Comparison of ENCODE assay signal across 6 cellular contexts in genomic region chr6:31794294-31794865, GRCh38. TPM values are rescaled to one million over a fixed set of nuclear protein-coding genes. Genes with fewer than 3 reads are reported as not detected.
DNase-seq lines count a peak whose midpoint lies in the region; ATAC-seq and TF ChIP-seq lines count a peak whose summit lies in the region.

No MANE protein-coding gene starts in this region.

- POLR2A ChIA-PET in GM10248 (lab: Yijun Ruan, JAX), result interaction anchor here (0.9 to 1.4 kb wide), 2 partner anchors 12 to 33 kb away, joined by 3 to 4 read pairs; partner anchors contain the start of genes HSPA1B and LSM2

- intact Hi-C loops in right cardiac atrium (cut with DNase I), result loop anchor here in 1 of 4 donors (5.0 kb wide), 1 partner anchor 52 kb away; the partner anchor contains the start of gene MSH5

- H3K27me3 ChIP-seq in SJCRH30 (no peaks in the 10 kb centered on the region), right cardiac atrium (ENCODE audit: control insufficient read depth, insufficient read depth) (no peaks in the 10 kb centered on the region), upper lobe of left lung (no peaks in the 10 kb centered on the region)

- no peak for TF ChIP-seq EP300 in upper lobe of left lung (IDR thresholded peaks at IDR 0.05)

- peak overlapping the region; percentile 88 for H3K4me3 ChIP-seq in SJCRH30
- H3K4me3 ChIP-seq in right cardiac atrium (ENCODE audit: low read length), result peak overlapping the region; percentile 69
- H3K4me3 ChIP-seq in upper lobe of left lung, result peak overlapping the region in 3 of 4 donors; percentile 62 to 100 (median 97)

- H3K9me3 ChIP-seq in SJCRH30 (replicated peaks) (no peaks in the 10 kb centered on the region), right cardiac atrium (ENCODE audit: control insufficient read depth, low read length) (no peaks in the 10 kb centered on the region), upper lobe of left lung (no peaks in the 10 kb centered on the region)

- WGBS in right cardiac atrium, result 18% methylated on average over 7 of the region's 7 CpGs
- 26 to 34% methylated on average over 7 of the region's 7 CpGs for WGBS in upper lobe of left lung, 2 donors

- no peak for TF ChIP-seq POLR2A in upper lobe of left lung (IDR thresholded peaks at IDR 0.05)

- peak; percentile 27 for DNase-seq in GM10248 (ENCODE audit: extremely low spot score)
- DNase-seq in SJCRH30, result no peak
- DNase-seq in right cardiac atrium, result no peak
- no peak for DNase-seq in upper lobe of left lung

- H3K36me3 ChIP-seq in SJCRH30 (peaks cover 30% of the 10 kb centered on the region), upper lobe of left lung (peaks cover 0 to 30% (median 11%) of the 10 kb centered on the region in 4 donors)

- peak overlapping the region; percentile 84 for H3K27ac ChIP-seq in SJCRH30
- no peak overlapping the region for H3K27ac ChIP-seq in right cardiac atrium (ENCODE audit: low read length)
- H3K27ac ChIP-seq in upper lobe of left lung, result peak overlapping the region; percentile 87 to 98 (median 95)

- H3K4me1 ChIP-seq in SJCRH30 (no peaks in the 10 kb centered on the region), right cardiac atrium (ENCODE audit: control insufficient read depth, insufficient read depth, low read length) (no peaks in the 10 kb centered on the region), upper lobe of left lung (peaks cover 9 to 28% (median 17%) of the 10 kb centered on the region in 4 donors)

- ATAC-seq in right cardiac atrium, result no peak
- no peak for ATAC-seq in upper lobe of left lung (ENCODE audit: low FRiP score in 2 of 2)
- ATAC-seq in GM19452 (IDR thresholded peaks at IDR 0.05; ENCODE audit: unreplicated experiment), result no peak
- ATAC-seq in GM19023 (IDR thresholded peaks at IDR 0.05; ENCODE audit: unreplicated experiment), result no peak

- TF ChIP-seq CTCF in GM10248 (IDR thresholded peaks at IDR 0.05; ENCODE audit: control extremely low read depth, extremely low read depth, low read depth, missing control alignments) (no peak), upper lobe of left lung (IDR thresholded peaks at IDR 0.05) (no peak)

- CTCF ChIA-PET in GM10248 (lab: Yijun Ruan, JAX), result interaction anchor here (0.6 to 2.7 kb wide), 7 partner anchors 8 to 253 kb away, joined by 3 to 37 read pairs (median 3); partner anchors contain the start of genes DDX39B and LSM2

RNA-seq across cellular contexts. Expression of gene VARS1, which starts 1.2 kb away (rescaled TPM):
- 42.5 and 45.8 TPM in 2 replicates for total RNA-seq in SJCRH30 (2014; rRNA removed; shearing (Covaris generic))
- total RNA-seq in right cardiac atrium, result 10 to 100 TPM; 21.7 to 30.6 (median 26.9) TPM
- polyA plus RNA-seq in right cardiac atrium, result 14.8 TPM
- 10 to 100 TPM; 21.2 to 67.8 (median 39.7) TPM for total RNA-seq in upper lobe of left lung

RNA-seq across cellular contexts. Expression of gene LSM2, which starts 12.4 kb away (rescaled TPM):
- 90.1 and 106 TPM in 2 replicates for total RNA-seq in SJCRH30 (2014; rRNA removed; shearing (Covaris generic))
- total RNA-seq in right cardiac atrium (10 to 100 TPM; 22.8 to 27.3 (median 23.8) TPM), upper lobe of left lung (10 to 100 TPM in 5 of 6 donors, 1 to 10 TPM in 1; 5.0 to 44.9 (median 20.9) TPM)
- 27.0 TPM for polyA plus RNA-seq in right cardiac atrium

RNA-seq across cellular contexts. Expression of gene VWA7, which starts 17.3 kb away (rescaled TPM):
- 0.28 and 0.34 TPM in 2 replicates for total RNA-seq in SJCRH30 (2014; rRNA removed; shearing (Covaris generic))
- total RNA-seq in right cardiac atrium (10 to 100 TPM in 1 of 4 donors, 1 to 10 TPM in 3; 3.4 to 12.8 (median 8.2) TPM), upper lobe of left lung (1 to 10 TPM; 4.0 to 7.4 (median 6.6) TPM)
- 3.2 TPM for polyA plus RNA-seq in right cardiac atrium

RNA-seq across cellular contexts. Expression of gene HSPA1L, which starts 20.7 kb away (rescaled TPM):
- 0.10 and 0.14 TPM in 2 replicates for total RNA-seq in SJCRH30 (2014; rRNA removed; shearing (Covaris generic))
- total RNA-seq in right cardiac atrium (1 to 10 TPM; 1.6 to 2.8 (median 2.2) TPM), upper lobe of left lung (1 to 10 TPM in 5 of 6 donors, under 1 TPM in 1; 0.89 to 3.1 (median 2.0) TPM)
- polyA plus RNA-seq in right cardiac atrium, result 2.0 TPM

RNA-seq across cellular contexts. Expression of gene HSPA1A, which starts 21.0 kb away (rescaled TPM):
- total RNA-seq in SJCRH30 (2014; rRNA removed; shearing (Covaris generic)), result 0.56 TPM in 1 of 2 replicates, not detected in the other
- total RNA-seq in right cardiac atrium (100 to 1,000 TPM; 167 to 328 (median 273) TPM), upper lobe of left lung (100 to 1,000 TPM in 5 of 6 donors, 10 to 100 TPM in 1; 80.7 to 236 (median 144) TPM)
- 321 TPM for polyA plus RNA-seq in right cardiac atrium
